Comparison of ENCODE assay signal across 27 cellular contexts in the genomic region with DNA sequence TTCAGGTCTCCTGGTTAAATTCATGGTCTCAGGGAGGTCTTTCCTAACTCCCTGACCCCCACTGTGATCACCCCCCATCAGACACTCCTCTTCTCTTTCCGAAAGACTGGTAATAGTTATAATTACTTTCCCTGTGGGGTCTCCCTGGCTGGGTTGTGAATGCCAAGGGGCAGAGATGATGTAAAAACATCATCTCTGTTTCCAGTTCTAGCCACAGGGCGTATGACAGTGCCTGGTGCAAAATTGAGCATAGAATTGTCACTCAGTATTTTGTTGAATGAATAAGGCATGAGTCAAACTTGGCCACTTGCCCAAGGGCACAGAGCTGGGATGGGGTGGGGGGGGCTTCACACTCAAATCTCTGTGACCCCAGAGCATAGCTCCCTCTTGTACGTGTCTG.
DNase-seq lines count a peak whose midpoint lies in the region; ATAC-seq, FAIRE-seq and TF ChIP-seq lines count a peak whose summit lies in the region.
"Had no signal": no experiment of that assay in that cellular context is flagged by ENCODE, and none has a peak within 500 bp of the region (broad histone marks: within the 10 kb centered on the region; RNA-seq: fewer than 3 reads in every experiment).

No MANE protein-coding gene starts in this region.

- no peak for FAIRE-seq in A549 (lab: Jason Lieb, UNC)
- FAIRE-seq: D721Med, islet of Langerhans had no signal

- TF ChIP-seq CTCF in A549 (IDR thresholded peaks at IDR 0.05): no peak
- TF ChIP-seq CTCF in esophagus muscularis mucosa (IDR thresholded peaks at IDR 0.05): no peak

- WGBS in A549 (ENCODE audit: missing lambda C conversion rate): 66% methylated on average over 3 of the region's 3 CpGs
- WGBS in esophagus muscularis mucosa: 96% methylated on average over 3 of the region's 3 CpGs

- H3K27me3 ChIP-seq in esophagus muscularis mucosa: no peaks in the 10 kb centered on the region
- H3K27me3 ChIP-seq: BLaER1, gastrocnemius medialis, right atrium auricular region, spleen had no signal

- peaks cover 54% of the 10 kb centered on the region for H3K4me1 ChIP-seq in A549
- H3K4me1 ChIP-seq in esophagus muscularis mucosa: peaks cover 0 to 23% (median 18%) of the 10 kb centered on the region in 4 donors
- H3K4me1 ChIP-seq: BLaER1, spleen had no signal

- no peaks in the 10 kb centered on the region for H3K36me3 ChIP-seq in esophagus muscularis mucosa
- H3K36me3 ChIP-seq: BLaER1, gastrocnemius medialis, right atrium auricular region, spleen, WERI-Rb-1 had no signal

- TF ChIP-seq POLR2A in A549 (IDR thresholded peaks at IDR 0.05; ENCODE audit: low read length) (no peak), esophagus muscularis mucosa (IDR thresholded peaks at IDR 0.05; ENCODE audit: low read depth) (no peak)

- no peak for TF ChIP-seq EP300 in A549 (IDR thresholded peaks at IDR 0.05)
- TF ChIP-seq EP300 in esophagus muscularis mucosa (IDR thresholded peaks at IDR 0.05): no peak

- DNase-seq in A549 (ENCODE audit: low read depth in 1 of 2, low spot score in 1 of 2) (no peak), HT1080 (ENCODE audit: low read depth) (peak; percentile 15), T1000 (lab: John Stamatoyannopoulos, UW) (peak; percentile 33), esophagus muscularis mucosa (ENCODE audit: extremely low spot score) (peak; percentile 82), T-helper 1 cell (no peak), NCI-H526 (lab: John Stamatoyannopoulos, UW) (no peak)
- no peak for DNase-seq in activated effector memory CD4-positive, alpha-beta T cell treated with anti-CD3 and anti-CD28 coated beads, Interleukin-2, amount 50 U/mL, for 16 hours
- DNase-seq: activated CD4-positive, alpha-beta T cell treated with anti-CD3 and anti-CD28 coated beads, Interleukin-2, amount 50 U/mL, for 1 hour; cerebellar nuclear complex; effector CD4-positive, alpha-beta T cell; gastrocnemius medialis; hippocampal formation; KG1; left ventricle myocardium superior; NCI-H1694; spleen; stimulated activated CD4-positive, alpha-beta T cell treated with anti-CD3 and anti-CD28 coated beads, Interleukin-2, amount 100 ng/mL, for 48 hours; WERI-Rb-1 had no signal

- CTCF ChIA-PET in A549 (lab: Yijun Ruan, JAX): interaction anchor here (0.6 kb wide), 2 partner anchors 40 to 380 kb away, joined by 3 read pairs; no protein-coding TSS in a partner anchor

- POLR2A ChIA-PET in A549 (lab: Yijun Ruan, JAX): no interaction called here

- ATAC-seq in A549: no peak
- ATAC-seq in GM18519 (IDR thresholded peaks at IDR 0.05; ENCODE audit: low FRiP score, unreplicated experiment): no peak
- ATAC-seq: activated naive CD4-positive, alpha-beta T cell treated with anti-CD3 and anti-CD28 coated beads, Interleukin-2, amount 50 U/mL, for 72 hours; gastrocnemius medialis; left ventricle myocardium superior; natural killer cell treated with Interleukin-12 subunit alpha and Interleukin-12 subunit beta and Interleukin-15 and Interleukin-18, amount 100 ng/mL, for 72 hours; stimulated activated effector memory CD8-positive, alpha-beta T cell treated with anti-CD3 and anti-CD28 coated beads, Interleukin-12 subunit alpha, Interleukin-12 subunit beta, amount 100 ng/mL, for 72 hours had no signal

- peak overlapping the region; percentile 31 for H3K4me2 ChIP-seq in A549
- H3K4me2 ChIP-seq: BLaER1 had no signal

- H3K4me3 ChIP-seq in A549: no peak overlapping the region
- no peak overlapping the region for H3K4me3 ChIP-seq in esophagus muscularis mucosa
- H3K4me3 ChIP-seq: BLaER1, gastrocnemius medialis, right atrium auricular region, spleen had no signal

- intact Hi-C loops in esophagus muscularis mucosa (cut with DNase I): no loop called here

- TF ChIP-seq RAD21 in A549 (conservative IDR thresholded peaks at IDR 0.05 in 1 of 2, IDR thresholded peaks at IDR 0.05 in 1 of 2): no peak

- H3K27ac ChIP-seq in A549: peak overlapping the region; percentile 5 to 41; a peak in 1 of 6 replicates
- H3K27ac ChIP-seq in esophagus muscularis mucosa (replicated peaks in 1 of 4): no peak overlapping the region
- H3K27ac ChIP-seq: BLaER1, gastrocnemius medialis, parathyroid adenoma, spleen, WERI-Rb-1 had no signal

- no peaks in the 10 kb centered on the region for H3K9me3 ChIP-seq in A549
- H3K9me3 ChIP-seq in esophagus muscularis mucosa: no peaks in the 10 kb centered on the region
- H3K9me3 ChIP-seq: BLaER1, gastrocnemius medialis, right atrium auricular region, spleen had no signal

TF ChIP-seq in A549, 52 proteins besides CTCF, POLR2A, EP300 and RAD21:
- TF ChIP-seq, protein P1, sequence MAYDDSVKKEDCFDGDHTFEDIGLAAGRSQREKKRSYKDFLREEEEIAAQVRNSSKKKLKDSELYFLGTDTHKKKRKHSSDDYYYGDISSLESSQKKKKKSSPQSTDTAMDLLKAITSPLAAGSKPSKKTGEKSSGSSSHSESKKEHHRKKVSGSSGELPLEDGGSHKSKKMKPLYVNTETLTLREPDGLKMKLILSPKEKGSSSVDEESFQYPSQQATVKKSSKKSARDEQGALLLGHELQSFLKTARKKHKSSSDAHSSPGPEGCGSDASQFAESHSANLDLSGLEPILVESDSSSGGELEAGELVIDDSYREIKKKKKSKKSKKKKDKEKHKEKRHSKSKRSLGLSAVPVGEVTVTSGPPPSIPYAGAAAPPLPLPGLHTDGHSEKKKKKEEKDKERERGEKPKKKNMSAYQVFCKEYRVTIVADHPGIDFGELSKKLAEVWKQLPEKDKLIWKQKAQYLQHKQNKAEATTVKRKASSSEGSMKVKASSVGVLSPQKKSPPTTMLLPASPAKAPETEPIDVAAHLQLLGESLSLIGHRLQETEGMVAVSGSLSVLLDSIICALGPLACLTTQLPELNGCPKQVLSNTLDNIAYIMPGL (CRISPR knock-in tag; IDR thresholded peaks at IDR 0.05; ENCODE audit: borderline replicate concordance): no peak
- TF ChIP-seq GATA3 (IDR thresholded peaks at IDR 0.05; ENCODE audit: borderline replicate concordance) (0 out of 2 replicates have a peak, but pooled peaks have one; percentile 12), CBX2 (IDR thresholded peaks at IDR 0.05; ENCODE audit: borderline replicate concordance, low read depth) (no peak)

Comparison
In these comparisons a context has a peak if more than half of its experiments do, and no peak if none do; other contexts are left out.
1. DNase-seq: peak in HT1080 (single experiment), T1000 (single experiment) and esophagus muscularis mucosa (single experiment); none in A549 (0 of 2), T-helper 1 cell (0 of 5), NCI-H526 (0 of 2) and activated effector memory CD4-positive, alpha-beta T cell treated with anti-CD3 and anti-CD28 coated beads, Interleukin-2, amount 50 U/mL, for 16 hours (single experiment).
2. H3K27ac ChIP-seq: peak in A549 (2 of 2); none in esophagus muscularis mucosa (0 of 4).